Comparison of ENCODE assay signal across 32 cellular contexts in genomic region chr6:31438677-31439076, GRCh38. TPM values are rescaled to one million over a fixed set of nuclear protein-coding genes. Genes with fewer than 3 reads are reported as not detected.
"Had no signal": no experiment of that assay in that cellular context is flagged by ENCODE, and none has a peak within 500 bp of the region (broad histone marks: within the 10 kb centered on the region; RNA-seq: fewer than 3 reads in every experiment).

No MANE protein-coding gene starts in this region.

- H3K9me3 ChIP-seq: ovary, psoas muscle, suprapubic skin, testis, upper lobe of right lung, uterus had no signal

- H3K36me3 ChIP-seq: neural progenitor cell, ovary, spleen, suprapubic skin, tibial artery, transverse colon, upper lobe of right lung, uterus had no signal

- H3K9ac ChIP-seq: neural progenitor cell, parathyroid adenoma had no signal

- DNase-seq: natural killer cell; occipital lobe; ovary; posterior cingulate gyrus; psoas muscle; right cardiac atrium; spleen; stimulated activated CD4-positive, alpha-beta T cell treated with anti-CD3 and anti-CD28 coated beads, Interleukin-12 subunit alpha, Interleukin-12 subunit beta, amount 100 ng/mL, for 4 hours; stimulated activated CD4-positive, alpha-beta T cell treated with anti-CD3 and anti-CD28 coated beads, Interleukin-1b, Interleukin-23, amount 100 ng/mL, for 48 hours; stimulated activated CD4-positive, alpha-beta T cell treated with anti-CD3 and anti-CD28 coated beads, Interleukin-4, amount 100 ng/mL, for 1 hour; stimulated activated CD4-positive, alpha-beta T cell treated with anti-CD3 and anti-CD28 coated beads, Interleukin-4, amount 100 ng/mL, for 4 hours; stimulated activated CD8-positive, alpha-beta memory T cell treated with anti-CD3 and anti-CD28 coated beads, Interleukin-4, amount 100 ng/mL, for 48 hours; stimulated activated naive CD4-positive, alpha-beta T cell; stimulated activated naive CD8-positive, alpha-beta T cell treated with anti-CD3 and anti-CD28 coated beads, Interleukin-15, amount 100 ng/mL, for 72 hours; stimulated activated naive CD8-positive, alpha-beta T cell treated with anti-CD3 and anti-CD28 coated beads, Interleukin-15, Interleukin-2, amounts not matched to agents 100 U/mL and 50 U/mL, for 24 hours; substantia nigra; testis; tibial artery; transverse colon; upper lobe of right lung; uterus had no signal

- H3K27ac ChIP-seq: neural progenitor cell, ovary, parathyroid adenoma, psoas muscle, skin epidermis, spleen, suprapubic skin, testis, tibial artery, transverse colon, upper lobe of right lung, uterus had no signal

- H3K27me3 ChIP-seq: ovary, testis, tibial artery, upper lobe of right lung, uterus had no signal

- H2AFZ ChIP-seq: neural progenitor cell, parathyroid adenoma had no signal

- H3K4me1 Mint-ChIP-seq: nephron had no signal

- H3K79me2 ChIP-seq: parathyroid adenoma had no signal

- H3K4me3 Mint-ChIP-seq: natural killer cell; nephron; neural progenitor cell; stimulated activated memory B cell treated with anti-CD40 and anti-IgM and Interleukin-4, amounts not matched to agents 10 μg/mL and 1 μg/mL and 100 μg/mL, for 72 hours; stimulated activated naive CD8-positive, alpha-beta T cell treated with anti-CD3 and anti-CD28 coated beads, Interleukin-15, amount 100 ng/mL, for 72 hours; type B pancreatic cell had no signal

- H3K4me2 ChIP-seq: neural progenitor cell, smooth muscle cell had no signal

- H3K27ac Mint-ChIP-seq: natural killer cell; nephron; neural progenitor cell; progenitor cell of endocrine pancreas; stimulated activated memory B cell treated with anti-CD40 and anti-IgM and Interleukin-4, amounts not matched to agents 10 μg/mL and 1 μg/mL and 100 μg/mL, for 72 hours; stimulated activated naive CD8-positive, alpha-beta T cell treated with anti-CD3 and anti-CD28 coated beads, Interleukin-15, amount 100 ng/mL, for 72 hours; type B pancreatic cell had no signal

- H3K4me1 ChIP-seq: parathyroid adenoma, psoas muscle, testis, upper lobe of right lung had no signal

- ATAC-seq: natural killer cell; psoas muscle; right cardiac atrium; sciatic nerve; stimulated activated memory B cell treated with anti-CD40 and anti-IgM and Interleukin-4, amounts not matched to agents 10 μg/mL and 1 μg/mL and 100 μg/mL, for 72 hours; stimulated activated naive CD8-positive, alpha-beta T cell treated with anti-CD3 and anti-CD28 coated beads, Interleukin-15, amount 100 ng/mL, for 72 hours; stimulated activated naive CD8-positive, alpha-beta T cell treated with anti-CD3 and anti-CD28 coated beads, Interleukin-15, Interleukin-2, amounts not matched to agents 100 U/mL and 50 U/mL, for 24 hours; upper lobe of right lung had no signal

- H3K4me3 ChIP-seq: neural progenitor cell, ovary, psoas muscle, skin epidermis, smooth muscle cell, spleen, suprapubic skin, testis, tibial artery, transverse colon, upper lobe of right lung, uterus had no signal

RNA-seq across cellular contexts. Expression of gene MICB, which starts 59.3 kb away (rescaled TPM):
- polyA plus RNA-seq: neural cell had no signal
